24 cellular contexts compared by ENCODE assay signal in the genomic region with DNA sequence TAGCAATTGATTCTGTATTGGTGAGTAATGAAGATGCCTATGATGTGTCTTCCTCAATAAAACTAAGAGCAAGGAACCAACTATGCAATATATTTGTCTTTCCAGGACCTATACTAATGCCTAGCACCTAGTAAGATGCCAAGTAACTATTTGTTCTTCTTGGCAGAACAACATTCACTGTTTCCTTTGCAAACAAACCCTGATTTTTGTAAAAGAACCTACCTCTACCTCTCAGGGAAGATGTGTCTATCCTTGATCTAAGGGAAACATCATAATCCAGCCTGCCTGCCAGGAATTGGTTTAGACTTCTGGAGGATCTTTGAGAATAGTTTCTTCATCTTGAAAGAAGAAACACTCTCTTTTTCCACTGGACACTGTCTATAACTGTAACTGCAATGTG. TPM values are rescaled to one million over a fixed set of nuclear protein-coding genes. Genes with fewer than 3 reads are reported as not detected.
A peak's percentile ranks its signal among the peaks of the same experiment; 100 is the strongest.
DNase-seq lines count a peak whose midpoint lies in the region; ATAC-seq, FAIRE-seq and TF ChIP-seq lines count a peak whose summit lies in the region.
"Had no signal": no experiment of that assay in that cellular context is flagged by ENCODE, and none has a peak within 500 bp of the region (broad histone marks: within the 10 kb centered on the region; RNA-seq: fewer than 3 reads in every experiment).

No MANE protein-coding gene starts in this region.

- POLR2A ChIA-PET in PC-3 (lab: Charles Lee; ENCODE audit: unreplicated experiment), result no interaction called here

- FAIRE-seq in GM12891 (lab: Jason Lieb, UNC), result peak; percentile 50
- FAIRE-seq: GM19239, H1 had no signal

- no peak for TF ChIP-seq POLR2A in GM12891 (IDR thresholded peaks at IDR 0.05; ENCODE audit: low read depth, low read length)
- TF ChIP-seq POLR2A in prostate gland (IDR thresholded peaks at IDR 0.05), result no peak

- CTCF ChIA-PET in PC-3 (lab: Charles Lee), result no interaction called here

- H3K27me3 ChIP-seq in PC-3 (ENCODE audit: low read length), result no peaks in the 10 kb centered on the region
- no peaks in the 10 kb centered on the region for H3K27me3 ChIP-seq in prostate gland (replicated peaks; ENCODE audit: insufficient read depth)
- no peaks in the 10 kb centered on the region for H3K27me3 ChIP-seq in osteoblast (ENCODE audit: insufficient read depth, low read length)

- peak overlapping the region; percentile 36 for H3K27ac ChIP-seq in 22Rv1
- H3K27ac ChIP-seq in PC-3 (ENCODE audit: low read length), result no peak overlapping the region
- no peak overlapping the region for H3K27ac ChIP-seq in prostate gland
- no peak overlapping the region for H3K27ac ChIP-seq in osteoblast (ENCODE audit: low read depth, low read length)
- H3K27ac ChIP-seq: C4-2B, GM23248 had no signal

- H3K4me1 ChIP-seq in PC-3 (ENCODE audit: insufficient read depth, low read length), result peaks cover 15% of the 10 kb centered on the region
- no peaks in the 10 kb centered on the region for H3K4me1 ChIP-seq in prostate gland (replicated peaks)
- peaks cover 11% of the 10 kb centered on the region for H3K4me1 ChIP-seq in osteoblast (ENCODE audit: insufficient read depth, low read length)

- H3K4me2 ChIP-seq in PC-3 (ENCODE audit: low read length) (no peak overlapping the region), osteoblast (ENCODE audit: insufficient read depth, low read length) (no peak overlapping the region)

- H3K36me3 ChIP-seq in PC-3 (ENCODE audit: low read depth, low read length) (no peaks in the 10 kb centered on the region), prostate gland (no peaks in the 10 kb centered on the region), osteoblast (ENCODE audit: insufficient read depth, low read length) (no peaks in the 10 kb centered on the region)

- BruUV-seq in PC-3 (replicated peaks; lab: Mats Ljungman, UMichigan), result no TSS peak

- H2AFZ ChIP-seq in PC-3 (ENCODE audit: low read length), result no peak overlapping the region
- H2AFZ ChIP-seq in osteoblast (ENCODE audit: low read length), result no peak overlapping the region
- H2AFZ ChIP-seq: GM23248 had no signal

- H3F3A ChIP-seq in PC-3 (ENCODE audit: low read length, unreplicated experiment), result no peaks in the 10 kb centered on the region

- no peaks in the 10 kb centered on the region for H3K9me3 ChIP-seq in PC-3 (ENCODE audit: low read length)
- H3K9me3 ChIP-seq in prostate gland, result no peaks in the 10 kb centered on the region
- H3K9me3 ChIP-seq in osteoblast (ENCODE audit: low read depth, low read length), result no peaks in the 10 kb centered on the region

- no peaks in the 10 kb centered on the region for H3K79me2 ChIP-seq in PC-3 (ENCODE audit: low read length)
- no peaks in the 10 kb centered on the region for H3K79me2 ChIP-seq in osteoblast (ENCODE audit: insufficient read depth, low read length)

- DNase-seq in GM12891 (ENCODE audit: insufficient read length, low spot score) (no peak), PC-3 (peak; percentile 32), prostate gland (ENCODE audit: low spot score) (peak; percentile 14), NCI-H2107 treated with DMSO at 0.1 percent for 48 hours (lab: John Stamatoyannopoulos, UW; ENCODE audit: unreplicated experiment) (no peak), sciatic nerve (ENCODE audit: low spot score) (no peak), osteoblast (ENCODE audit: insufficient read length, low spot score, missing footprints) (no peak)
- DNase-seq: Calu3; CD4-positive, alpha-beta T cell; CD8-positive, alpha-beta memory T cell; DMS53; DMS79 treated with DMSO at 0.1 percent for 48 hours; GF-D8; GM23248; H7; HCEC 1CT had no signal

- ATAC-seq in PC-3, result peak; percentile 13
- ATAC-seq in sciatic nerve, result no peak

- H4K20me1 ChIP-seq in PC-3 (ENCODE audit: low read length) (no peaks in the 10 kb centered on the region), osteoblast (ENCODE audit: insufficient read depth, low read length) (no peaks in the 10 kb centered on the region)

- H3K4me3 ChIP-seq in PC-3 (ENCODE audit: low read length) (no peak overlapping the region), prostate gland (no peak overlapping the region), osteoblast (ENCODE audit: insufficient read depth, low read length) (no peak overlapping the region)
- H3K4me3 ChIP-seq: GM23248 had no signal

- intact Hi-C loops in PC-3 (cut with micrococcal nuclease) (loop anchor here (5.0 kb wide), 1 partner anchor 52 kb away; no protein-coding TSS in a partner anchor), prostate gland (cut with DNase I) (loop anchor here (5.0 kb wide), 2 partner anchors 53 to 87 kb away; partner anchors contain the start of gene POPDC2), sciatic nerve (cut with DNase I) (no loop called here)

- TF ChIP-seq CTCF in 22Rv1 (IDR thresholded peaks at IDR 0.05) (no peak), PC-3 (conservative IDR thresholded peaks at IDR 0.05; ENCODE audit: low read depth, low read length) (no peak), prostate gland (IDR thresholded peaks at IDR 0.05) (no peak), osteoblast (IDR thresholded peaks at IDR 0.05; ENCODE audit: extremely low read depth, low read depth, low read length) (no peak)

- H3K9me2 ChIP-seq in PC-3 (replicated peaks; ENCODE audit: low read length), result no peaks in the 10 kb centered on the region

- H3K9ac ChIP-seq in PC-3 (ENCODE audit: low read length), result no peak overlapping the region
- H3K9ac ChIP-seq: GM23248 had no signal

TF ChIP-seq in GM12891, 5 proteins besides CTCF, POLR2A, EP300 and RAD21:
- TF ChIP-seq TAF1 (IDR thresholded peaks at IDR 0.05; ENCODE audit: low read depth, low read length), result no peak
TF ChIP-seq in GM12891: peak in this region for 0.

RNA-seq across cellular contexts. Expression of gene ADPRH, which starts 3.8 kb away (rescaled TPM):
- 18.0 TPM for polyA plus RNA-seq in GM12891 (2012; ENCODE audit: low read depth, missing spikeins)
- total RNA-seq in PC-3 (2014; rRNA removed) (4.7 and 5.6 TPM in 2 replicates), prostate gland (10 to 100 TPM in 1 of 2 donors, 1 to 10 TPM in 1; 8.2 to 14.8 TPM), sciatic nerve (9.3 TPM), osteoblast (7.2 and 8.3 TPM in 2 replicates)
- total RNA-seq: G401 had no signal

RNA-seq across cellular contexts. Expression of gene CD80, which starts 16.1 kb away (rescaled TPM):
- polyA plus RNA-seq in GM12891 (2012; ENCODE audit: low read depth, missing spikeins), result 38.7 TPM
- total RNA-seq in PC-3 (2014; rRNA removed) (not detected in 2 replicates), prostate gland (not detected), sciatic nerve (1.6 TPM), osteoblast (2.5 and 3.2 TPM in 2 replicates)
- total RNA-seq: A172, A673, Calu3, Daoy, G401, GM23248, H1, H7 had no signal
- polyA plus RNA-seq: BJ, GM23248 had no signal

RNA-seq across cellular contexts. Expression of gene PLA1A, which starts 22.2 kb away (rescaled TPM):
- polyA plus RNA-seq in GM12891 (2012; ENCODE audit: low read depth, missing spikeins), result 4.9 TPM
- total RNA-seq in PC-3 (2014; rRNA removed) (0.36 TPM in 1 of 2 replicates, not detected in the other), prostate gland (1 to 10 TPM; 2.8 to 9.1 TPM), sciatic nerve (0.76 TPM), osteoblast (under 0.01 and 0.36 TPM in 2 replicates)
- total RNA-seq: A172; A673; CD4-positive, alpha-beta T cell; Daoy; G401; GM23248; H1; H7 had no signal
- polyA plus RNA-seq: BJ; CD8-positive, alpha-beta memory T cell; GM23248; H1 had no signal

Comparison
In these comparisons a context has a peak if more than half of its experiments do, and no peak if none do; other contexts are left out.
1. DNase-seq: peak in PC-3 (single experiment) and prostate gland (single experiment); none in GM12891 (single experiment), NCI-H2107 treated with DMSO at 0.1 percent for 48 hours (single experiment), sciatic nerve (single experiment) and osteoblast (single experiment).